Comparison of ENCODE assay signal across 6 cellular contexts in genomic region chr2:234701841-234702240, GRCh38.
"Had no signal": no experiment of that assay in that cellular context is flagged by ENCODE, and none has a peak within 500 bp of the region (broad histone marks: within the 10 kb centered on the region; RNA-seq: fewer than 3 reads in every experiment).

No MANE protein-coding gene starts in this region.

- DNase-seq: GM23248, GOT3, H9, HCEC 1CT, IMR-90 had no signal

- H3K4me3 ChIP-seq: GM23248, K562 had no signal

- H2AFZ ChIP-seq: GM23248 had no signal

- H3K9ac ChIP-seq: GM23248 had no signal

- H3K27ac ChIP-seq: GM23248 had no signal
